ENCODE assay signal across 26 cellular contexts in genomic region chr10:20954519-20954918, GRCh38. TPM values are rescaled to one million over a fixed set of nuclear protein-coding genes. Genes with fewer than 3 reads are reported as not detected.
"Had no signal": no experiment of that assay in that cellular context is flagged by ENCODE, and none has a peak within 500 bp of the region (broad histone marks: within the 10 kb centered on the region; RNA-seq: fewer than 3 reads in every experiment).

No MANE protein-coding gene starts in this region.

- H3K36me3 ChIP-seq: lower lobe of right lung, pancreas, right lobe of liver, tibial artery had no signal

- H3K27me3 ChIP-seq: pancreas, right lobe of liver, tibial artery had no signal

- H3K4me1 ChIP-seq: lower lobe of right lung, pancreas, right lobe of liver, tibial artery had no signal

- H3K9me3 Mint-ChIP-seq: activated CD4-positive, alpha-beta T cell treated with anti-CD3 and anti-CD28 coated beads, Interleukin-2, amount 10 ng/mL, durations not matched to agents 7 days and 5 days; activated CD8-positive, alpha-beta T cell treated with anti-CD3 and anti-CD28 coated beads for 36 hours; activated naive CD4-positive, alpha-beta T cell treated with anti-CD3 and anti-CD28 coated beads, Interleukin-2, amount 50 U/mL, for 24 hours; natural killer cell; stimulated activated effector memory CD8-positive, alpha-beta T cell treated with anti-CD3 and anti-CD28 coated beads, Interleukin-12 subunit alpha, Interleukin-12 subunit beta, amount 100 ng/mL, for 72 hours; stimulated activated naive CD8-positive, alpha-beta T cell treated with anti-CD3 and anti-CD28 coated beads, Interleukin-15, amount 100 ng/mL, for 72 hours had no signal

- H3K4me3 Mint-ChIP-seq: activated CD4-positive, alpha-beta T cell treated with anti-CD3 and anti-CD28 coated beads, Interleukin-2, amount 10 ng/mL, durations not matched to agents 7 days and 5 days; activated CD8-positive, alpha-beta memory T cell treated with anti-CD3 and anti-CD28 coated beads, Interleukin-2, amount 10 ng/mL, durations not matched to agents 7 days and 5 days; activated CD8-positive, alpha-beta T cell treated with anti-CD3 and anti-CD28 coated beads for 36 hours; activated naive CD4-positive, alpha-beta T cell treated with anti-CD3 and anti-CD28 coated beads, Interleukin-2, amount 50 U/mL, for 24 hours; natural killer cell; stimulated activated effector memory CD8-positive, alpha-beta T cell treated with anti-CD3 and anti-CD28 coated beads, Interleukin-12 subunit alpha, Interleukin-12 subunit beta, amount 100 ng/mL, for 72 hours; stimulated activated naive CD8-positive, alpha-beta T cell treated with anti-CD3 and anti-CD28 coated beads, Interleukin-15, amount 100 ng/mL, for 72 hours had no signal

- H3K27ac Mint-ChIP-seq: activated CD4-positive, alpha-beta T cell treated with anti-CD3 and anti-CD28 coated beads, Interleukin-2, amount 10 ng/mL, durations not matched to agents 7 days and 5 days; activated CD8-positive, alpha-beta memory T cell treated with anti-CD3 and anti-CD28 coated beads, Interleukin-2, amount 10 ng/mL, durations not matched to agents 7 days and 5 days; activated CD8-positive, alpha-beta T cell treated with anti-CD3 and anti-CD28 coated beads for 36 hours; activated naive CD4-positive, alpha-beta T cell treated with anti-CD3 and anti-CD28 coated beads, Interleukin-2, amount 50 U/mL, for 24 hours; brain; natural killer cell; stimulated activated effector memory CD8-positive, alpha-beta T cell treated with anti-CD3 and anti-CD28 coated beads, Interleukin-12 subunit alpha, Interleukin-12 subunit beta, amount 100 ng/mL, for 72 hours; stimulated activated naive CD8-positive, alpha-beta T cell treated with anti-CD3 and anti-CD28 coated beads, Interleukin-15, amount 100 ng/mL, for 72 hours had no signal

- H3K27me3 Mint-ChIP-seq: activated CD4-positive, alpha-beta T cell treated with anti-CD3 and anti-CD28 coated beads, Interleukin-2, amount 10 ng/mL, durations not matched to agents 7 days and 5 days; activated CD8-positive, alpha-beta memory T cell treated with anti-CD3 and anti-CD28 coated beads, Interleukin-2, amount 10 ng/mL, durations not matched to agents 7 days and 5 days; activated CD8-positive, alpha-beta T cell treated with anti-CD3 and anti-CD28 coated beads for 36 hours; activated naive CD4-positive, alpha-beta T cell treated with anti-CD3 and anti-CD28 coated beads, Interleukin-2, amount 50 U/mL, for 24 hours; brain; stimulated activated naive CD8-positive, alpha-beta T cell treated with anti-CD3 and anti-CD28 coated beads, Interleukin-15, amount 100 ng/mL, for 72 hours had no signal

- H3K9me3 ChIP-seq: lower lobe of right lung, pancreas, right lobe of liver, tibial artery had no signal

- H3K4me1 Mint-ChIP-seq: activated CD4-positive, alpha-beta T cell treated with anti-CD3 and anti-CD28 coated beads, Interleukin-2, amount 10 ng/mL, durations not matched to agents 7 days and 5 days; activated CD8-positive, alpha-beta memory T cell treated with anti-CD3 and anti-CD28 coated beads, Interleukin-2, amount 10 ng/mL, durations not matched to agents 7 days and 5 days; activated naive CD4-positive, alpha-beta T cell treated with anti-CD3 and anti-CD28 coated beads, Interleukin-2, amount 50 U/mL, for 24 hours; natural killer cell; stimulated activated effector memory CD8-positive, alpha-beta T cell treated with anti-CD3 and anti-CD28 coated beads, Interleukin-12 subunit alpha, Interleukin-12 subunit beta, amount 100 ng/mL, for 72 hours; stimulated activated naive CD8-positive, alpha-beta T cell treated with anti-CD3 and anti-CD28 coated beads, Interleukin-15, amount 100 ng/mL, for 72 hours had no signal

- H3K27ac ChIP-seq: lower lobe of right lung, pancreas, right lobe of liver, skin epidermis, tibial artery had no signal

- ATAC-seq: activated CD8-positive, alpha-beta memory T cell treated with anti-CD3 and anti-CD28 coated beads, Interleukin-2, amount 10 ng/mL, durations not matched to agents 7 days and 5 days; esophagus mucosa; left colon; lower lobe of right lung; natural killer cell; pancreas; right lobe of liver had no signal

- DNase-seq: activated CD4-positive, alpha-beta T cell treated with anti-CD3 and anti-CD28 coated beads, Interleukin-2, amount 10 ng/mL, durations not matched to agents 7 days and 5 days; activated CD8-positive, alpha-beta memory T cell treated with anti-CD3 and anti-CD28 coated beads, Interleukin-2, amount 10 ng/mL, durations not matched to agents 7 days and 5 days; activated gamma-delta T cell; activated T-cell treated with anti-CD3 and anti-CD28 coated beads for 4 hours; anterior cingulate cortex; dermis blood vessel endothelial cell; effector memory CD4-positive, alpha-beta T cell; glutamatergic neuron; hippocampal formation; left colon; lower lobe of right lung; midbrain; natural killer cell; pancreas; right lobe of liver; stimulated activated CD4-positive, alpha-beta T cell treated with anti-CD3 and anti-CD28 coated beads, Interleukin-2, amount 100 ng/mL, for 24 hours; stimulated activated naive CD8-positive, alpha-beta T cell treated with anti-CD3 and anti-CD28 coated beads, Interleukin-15, amount 100 ng/mL, for 72 hours; T1000; tibial artery had no signal

- H3K4me3 ChIP-seq: lower lobe of right lung, pancreas, right lobe of liver, skin epidermis, tibial artery had no signal

- H3K36me3 Mint-ChIP-seq: activated CD8-positive, alpha-beta memory T cell treated with anti-CD3 and anti-CD28 coated beads, Interleukin-2, amount 10 ng/mL, durations not matched to agents 7 days and 5 days; activated naive CD4-positive, alpha-beta T cell treated with anti-CD3 and anti-CD28 coated beads, Interleukin-2, amount 50 U/mL, for 24 hours; natural killer cell; stimulated activated effector memory CD8-positive, alpha-beta T cell treated with anti-CD3 and anti-CD28 coated beads, Interleukin-12 subunit alpha, Interleukin-12 subunit beta, amount 100 ng/mL, for 72 hours had no signal

RNA-seq across cellular contexts. Expression of gene NEBL, which starts 57.4 kb away (rescaled TPM):
- total RNA-seq: activated CD4-positive, alpha-beta T cell treated with anti-CD3 and anti-CD28 coated beads, Interleukin-2, amount 10 ng/mL, durations not matched to agents 7 days and 5 days; T-helper 1 cell treated with Interleukin-12 subunit alpha and Interleukin-12 subunit beta and Interleukin-4 antibody, amounts not matched to agents 30 ng/mL and 1 ng/mL, for 36 hours had no signal
